In the genomic region with DNA sequence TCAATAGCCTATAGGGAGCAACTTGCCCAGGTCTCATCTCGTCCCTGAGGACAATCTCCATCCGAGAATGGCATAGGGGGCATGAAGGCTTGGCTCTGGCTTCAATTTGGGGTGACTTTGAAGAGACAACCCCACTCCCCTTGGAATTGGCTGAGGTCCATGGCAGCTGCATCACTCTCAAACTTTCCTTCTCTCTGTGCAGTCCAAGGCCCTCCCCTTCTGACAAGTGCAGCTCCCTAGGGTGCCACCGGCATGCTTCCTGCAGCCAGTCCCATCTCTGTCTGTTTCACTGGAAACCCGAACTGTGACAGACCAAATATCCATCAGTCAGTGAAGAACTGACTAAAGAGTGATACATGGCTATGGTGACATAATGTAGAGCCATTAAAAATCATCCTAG, we compare ENCODE assay signal across 25 cellular contexts. TPM values are rescaled to one million over a fixed set of nuclear protein-coding genes. Genes with fewer than 3 reads are reported as not detected.
"Had no signal": no experiment of that assay in that cellular context is flagged by ENCODE, and none has a peak within 500 bp of the region (broad histone marks: within the 10 kb centered on the region; RNA-seq: fewer than 3 reads in every experiment).

No MANE protein-coding gene starts in this region.

- H3K9me3 ChIP-seq: breast epithelium, SJCRH30, SK-N-SH had no signal

- H3K27me3 ChIP-seq: breast epithelium, SJCRH30 had no signal

- H3K27ac ChIP-seq: breast epithelium, KMS-11, SJCRH30 had no signal

- DNase-seq: activated CD4-positive, alpha-beta T cell treated with anti-CD3 and anti-CD28 coated beads for 4 hours; activated CD8-positive, alpha-beta memory T cell treated with anti-CD3 and anti-CD28 coated beads, Interleukin-2, amount 50 U/mL, for 4 hours; activated CD8-positive, alpha-beta T cell treated with anti-CD3 and anti-CD28 coated beads for 36 hours; activated naive CD4-positive, alpha-beta T cell; activated T-cell treated with anti-CD3 and anti-CD28 coated beads, Interleukin-2, amount 50 U/mL, for 72 hours; central memory CD4-positive, alpha-beta T cell; NCI-H1092; NCI-H1417; NCI-H1930; NCI-H2171; NCI-H2227 treated with DMSO at 0.1 percent for 48 hours; NCI-H510A; NCI-H526 treated with DMSO at 0.1 percent for 48 hours; NCI-H82; SJCRH30; SK-N-SH had no signal

- H3K4me1 ChIP-seq: breast epithelium, SJCRH30 had no signal

- H3K4me3 ChIP-seq: breast epithelium, SJCRH30 had no signal

- H3K36me3 ChIP-seq: breast epithelium, SJCRH30 had no signal

- ATAC-seq: activated CD4-positive, CD25-positive, alpha-beta regulatory T cell treated with anti-CD3 and anti-CD28 coated beads, Interleukin-2, amount 50 U/mL, for 24 hours; activated CD8-positive, alpha-beta T cell treated with anti-CD3 and anti-CD28 coated beads for 36 hours; activated T-cell treated with anti-CD3 and anti-CD28 coated beads, Interleukin-2, amount 50 U/mL, for 72 hours; Right ventricle myocardium inferior had no signal

RNA-seq across cellular contexts. Expression of a gene that starts 12.4 kb away (rescaled TPM):
- total RNA-seq: activated CD8-positive, alpha-beta T cell treated with anti-CD3 and anti-CD28 coated beads for 36 hours; activated T-cell treated with anti-CD3 and anti-CD28 coated beads, Interleukin-2, amount 50 U/mL, for 72 hours; activated T-helper 2 cell treated with anti-CD3 and anti-CD28 coated beads, Interferon-gamma antibody, Interleukin-2, Interleukin-4, amounts not matched to agents 10 μg/mL and 5 μg/mL and 100 μg/mL, durations not matched to agents 14 hours and 24 hours and 36 hours; aorta; breast epithelium; MCF 10A; OCI-LY7; Right ventricle myocardium inferior; RPMI7951; SJCRH30 had no signal
- polyA plus RNA-seq: aorta, SK-N-SH had no signal

RNA-seq across cellular contexts. Expression of a gene that starts 13.5 kb away (rescaled TPM):
- total RNA-seq: activated CD8-positive, alpha-beta T cell treated with anti-CD3 and anti-CD28 coated beads for 36 hours; activated T-cell treated with anti-CD3 and anti-CD28 coated beads, Interleukin-2, amount 50 U/mL, for 72 hours; activated T-helper 2 cell treated with anti-CD3 and anti-CD28 coated beads, Interferon-gamma antibody, Interleukin-2, Interleukin-4, amounts not matched to agents 10 μg/mL and 5 μg/mL and 100 μg/mL, durations not matched to agents 14 hours and 24 hours and 36 hours; aorta; breast epithelium; MCF 10A; OCI-LY7; Right ventricle myocardium inferior; RPMI7951; SJCRH30 had no signal
- polyA plus RNA-seq: aorta, SK-N-SH had no signal

RNA-seq across cellular contexts. Expression of a gene that starts 34.6 kb away (rescaled TPM):
- total RNA-seq: MCF 10A, OCI-LY7, RPMI7951, SJCRH30 had no signal

RNA-seq across cellular contexts. Expression of a gene that starts 49.5 kb away (rescaled TPM):
- total RNA-seq: Right ventricle myocardium inferior had no signal
